20 cellular contexts compared by ENCODE assay signal in genomic region chr3:193827039-193827669, GRCh38.
DNase-seq lines count a peak whose midpoint lies in the region; ATAC-seq, FAIRE-seq and TF ChIP-seq lines count a peak whose summit lies in the region.
"Had no signal": no experiment of that assay in that cellular context is flagged by ENCODE, and none has a peak within 500 bp of the region (broad histone marks: within the 10 kb centered on the region; RNA-seq: fewer than 3 reads in every experiment).

No MANE protein-coding gene starts in this region.

- H3K4me2 ChIP-seq in K562 (ENCODE audit: insufficient read depth, low read length) (no peak overlapping the region), parathyroid adenoma (ENCODE audit: low read length) (peak overlapping the region; percentile 52)

- H3K27ac ChIP-seq in K562 (ENCODE audit: extremely low read depth, low read depth, low read length) (no peak overlapping the region), parathyroid adenoma (peak overlapping the region; percentile 96)
- H3K27ac ChIP-seq: gastroesophageal sphincter, prostate gland had no signal

- H3K4me1 ChIP-seq in K562 (replicated peaks in 1 of 2; ENCODE audit: control insufficient read depth in 2 of 2, insufficient read depth in 2 of 2, low read length in 2 of 2) (peaks cover 14 to 36% of the 10 kb centered on the region in 2 experiments), parathyroid adenoma (peaks cover 64% of the 10 kb centered on the region)
- H3K4me1 ChIP-seq: colonic mucosa, gastroesophageal sphincter had no signal

- no peaks in the 10 kb centered on the region for H3K79me2 ChIP-seq in K562 (ENCODE audit: control insufficient read depth, insufficient read depth, low read length)
- no peaks in the 10 kb centered on the region for H3K79me2 ChIP-seq in parathyroid adenoma

- TF ChIP-seq CTCF in K562 (IDR thresholded peaks at IDR 0.05 in 2 of 3, conservative IDR thresholded peaks at IDR 0.05 in 1 of 3; ENCODE audit: insufficient read depth in 2 of 3, low read depth in 1 of 3, low read length in 3 of 3), result no peak
- no peak for TF ChIP-seq CTCF in parathyroid adenoma (IDR thresholded peaks at IDR 0.05)

- BruUV-seq in K562 (replicated peaks; lab: Mats Ljungman, UMichigan), result no TSS peak

- intact Hi-C loops in K562 (cut with micrococcal nuclease), result no loop called here

- H3K4me3 ChIP-seq in K562, result no peak overlapping the region
- H3K4me3 ChIP-seq in parathyroid adenoma (ENCODE audit: low read depth, low read length), result no peak overlapping the region
- H3K4me3 ChIP-seq: colonic mucosa, gastroesophageal sphincter, prostate gland, transverse colon had no signal

- peak; percentile 63 for DNase-seq in NCI-H146 (lab: John Stamatoyannopoulos, UW)
- DNase-seq in NCI-H146 treated with DMSO at 0.1 percent for 48 hours (lab: John Stamatoyannopoulos, UW; ENCODE audit: unreplicated experiment), result no peak
- DNase-seq in NCI-H2107 treated with DMSO at 0.1 percent for 48 hours (lab: John Stamatoyannopoulos, UW; ENCODE audit: unreplicated experiment), result peak; percentile 78
- DNase-seq in K562 (ENCODE audit: extremely low read depth in 1 of 4, low spot score in 3 of 4), result no peak
- no peak for DNase-seq in HTR-8/SVneo (ENCODE audit: insufficient read length, low spot score)
- DNase-seq in middle frontal gyrus (ENCODE audit: extremely low spot score, low spot score), result no peak
- DNase-seq in NCI-H524 treated with DMSO at 0.1 percent for 48 hours (lab: John Stamatoyannopoulos, UW), result no peak
- DNase-seq: activated B cell treated with CpG ODN at 0.5 μM for 24 hours; CD4-positive, alpha-beta memory T cell; Karpas-422; naive B cell; NCI-H1694 treated with DMSO at 0.1 percent for 48 hours; T-helper 17 cell had no signal

- no peak for TF ChIP-seq EP300 in K562 (IDR thresholded peaks at IDR 0.05; ENCODE audit: low read length)

- no peak for ATAC-seq in K562
- ATAC-seq: stimulated activated memory B cell treated with anti-CD40 and anti-IgM and Interleukin-4, amounts not matched to agents 10 μg/mL and 1 μg/mL and 100 μg/mL, for 72 hours; T-helper 17 cell had no signal

- H3K9me1 ChIP-seq in K562 (ENCODE audit: control insufficient read depth, insufficient read depth, low read length), result no peaks in the 10 kb centered on the region

- no peak for TF ChIP-seq RAD21 in K562 (CRISPR knock-in tag; conservative IDR thresholded peaks at IDR 0.05 in 1 of 2, IDR thresholded peaks at IDR 0.05 in 1 of 2)

- H3K9ac ChIP-seq in K562 (ENCODE audit: insufficient read depth in 1 of 2, low read depth in 2 of 2, low read length in 2 of 2) (no peak overlapping the region), parathyroid adenoma (peak overlapping the region; percentile 2)

- 25% methylated on average over 7 of the region's 7 CpGs for WGBS in K562 (ENCODE audit: insufficient coverage, low coverage, missing lambda C conversion rate)

- CTCF ChIA-PET in K562 (lab: Yijun Ruan, JAX; ENCODE audit: low intra/inter-chr PET ratio), result no interaction called here

- POLR2A ChIA-PET in K562 (lab: Yijun Ruan, JAX), result interaction anchor here (0.7 to 3.3 kb wide), 6 partner anchors 8 to 27 kb away, joined by 4 to 15 read pairs (median 8); no protein-coding TSS in a partner anchor

- H3K36me3 ChIP-seq in K562 (ENCODE audit: control insufficient read depth, insufficient read depth, low read length) (no peaks in the 10 kb centered on the region), parathyroid adenoma (ENCODE audit: control insufficient read depth, insufficient read depth, low read length) (no peaks in the 10 kb centered on the region)
- H3K36me3 ChIP-seq: colonic mucosa, gastroesophageal sphincter, prostate gland, transverse colon had no signal

- no peak for TF ChIP-seq POLR2A in K562 (conservative IDR thresholded peaks at IDR 0.05)

- H3K9me3 ChIP-seq in K562 (replicated peaks; ENCODE audit: control insufficient read depth, insufficient read depth, low read depth, low read length) (no peaks in the 10 kb centered on the region), parathyroid adenoma (ENCODE audit: control insufficient read depth, low read length) (no peaks in the 10 kb centered on the region)
- H3K9me3 ChIP-seq: colonic mucosa, gastroesophageal sphincter, prostate gland had no signal

- FAIRE-seq in K562 (lab: Jason Lieb, UNC) (no peak), HTR-8/SVneo (lab: Jason Lieb, UNC) (no peak)
- FAIRE-seq: endothelial cell of umbilical vein had no signal

- no peaks in the 10 kb centered on the region for H3K27me3 ChIP-seq in K562 (ENCODE audit: control insufficient read depth in 2 of 2, insufficient read depth in 2 of 2, low read length in 2 of 2)
- H3K27me3 ChIP-seq in parathyroid adenoma (ENCODE audit: control insufficient read depth, insufficient read depth, low read length), result no peaks in the 10 kb centered on the region
- H3K27me3 ChIP-seq: colonic mucosa, gastroesophageal sphincter, transverse colon had no signal

- no peaks in the 10 kb centered on the region for H4K20me1 ChIP-seq in K562 (replicated peaks; ENCODE audit: control insufficient read depth, insufficient read depth, low read length)

- in situ Hi-C loops in K562 (cut with MboI), result no loop called here

- H2AFZ ChIP-seq in K562 (ENCODE audit: low read depth, low read length) (peak overlapping the region; percentile 84), parathyroid adenoma (peak overlapping the region; percentile 76)

TF ChIP-seq in K562, 482 proteins besides CTCF, POLR2A, EP300 and RAD21 (continues in another document):
- TF ChIP-seq CTBP1 (IDR thresholded peaks at IDR 0.05; ENCODE audit: borderline replicate concordance), result peak; percentile 25; the same call in 1 of the 2 replicates
- TF ChIP-seq MEIS2 (IDR thresholded peaks at IDR 0.05; ENCODE audit: partially characterized antibody), result peak; percentile 66
- no peak for TF ChIP-seq ZC3H8 (IDR thresholded peaks at IDR 0.05)
- no peak for TF ChIP-seq PBX2 (CRISPR knock-in tag; IDR thresholded peaks at IDR 0.05; ENCODE audit: low read depth)
- peak; percentile 51 for TF ChIP-seq PBX2 (tag; conservative IDR thresholded peaks at IDR 0.05; ENCODE audit: low read depth)
- 0 out of 4 replicates have a peak, but pooled peaks of 1 of the 2 experiments have one; percentile 34 for TF ChIP-seq RCOR1 (IDR thresholded peaks at IDR 0.05; ENCODE audit: borderline replicate concordance in 1 of 2, low read depth in 2 of 2, low read length in 2 of 2)
- no peak for TF ChIP-seq MYBL2 (IDR thresholded peaks at IDR 0.05; ENCODE audit: low read depth)
- no peak for TF ChIP-seq MYBL2 (CRISPR knock-in tag; IDR thresholded peaks at IDR 0.05; ENCODE audit: borderline replicate concordance)
- no peak for TF ChIP-seq ZNF175 (CRISPR knock-in tag; IDR thresholded peaks at IDR 0.05; ENCODE audit: low read depth)
- peak; percentile 91 for TF ChIP-seq NFIC (IDR thresholded peaks at IDR 0.05)
- no peak for TF ChIP-seq RUNX1 (IDR thresholded peaks at IDR 0.05; ENCODE audit: low read depth)
- TF ChIP-seq, protein P1, sequence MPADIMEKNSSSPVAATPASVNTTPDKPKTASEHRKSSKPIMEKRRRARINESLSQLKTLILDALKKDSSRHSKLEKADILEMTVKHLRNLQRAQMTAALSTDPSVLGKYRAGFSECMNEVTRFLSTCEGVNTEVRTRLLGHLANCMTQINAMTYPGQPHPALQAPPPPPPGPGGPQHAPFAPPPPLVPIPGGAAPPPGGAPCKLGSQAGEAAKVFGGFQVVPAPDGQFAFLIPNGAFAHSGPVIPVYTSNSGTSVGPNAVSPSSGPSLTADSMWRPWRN (IDR thresholded peaks at IDR 0.05; ENCODE audit: low read depth), result no peak
- no peak for TF ChIP-seq NFATC3 (IDR thresholded peaks at IDR 0.05)
- TF ChIP-seq, protein P2, sequence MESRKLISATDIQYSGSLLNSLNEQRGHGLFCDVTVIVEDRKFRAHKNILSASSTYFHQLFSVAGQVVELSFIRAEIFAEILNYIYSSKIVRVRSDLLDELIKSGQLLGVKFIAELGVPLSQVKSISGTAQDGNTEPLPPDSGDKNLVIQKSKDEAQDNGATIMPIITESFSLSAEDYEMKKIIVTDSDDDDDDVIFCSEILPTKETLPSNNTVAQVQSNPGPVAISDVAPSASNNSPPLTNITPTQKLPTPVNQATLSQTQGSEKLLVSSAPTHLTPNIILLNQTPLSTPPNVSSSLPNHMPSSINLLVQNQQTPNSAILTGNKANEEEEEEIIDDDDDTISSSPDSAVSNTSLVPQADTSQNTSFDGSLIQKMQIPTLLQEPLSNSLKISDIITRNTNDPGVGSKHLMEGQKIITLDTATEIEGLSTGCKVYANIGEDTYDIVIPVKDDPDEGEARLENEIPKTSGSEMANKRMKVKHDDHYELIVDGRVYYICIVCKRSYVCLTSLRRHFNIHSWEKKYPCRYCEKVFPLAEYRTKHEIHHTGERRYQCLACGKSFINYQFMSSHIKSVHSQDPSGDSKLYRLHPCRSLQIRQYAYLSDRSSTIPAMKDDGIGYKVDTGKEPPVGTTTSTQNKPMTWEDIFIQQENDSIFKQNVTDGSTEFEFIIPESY (CRISPR knock-in tag; IDR thresholded peaks at IDR 0.05), result no peak

Comparison
In these comparisons a context has a peak if more than half of its experiments do, and no peak if none do; other contexts are left out.
1. DNase-seq: peak in NCI-H146 (single experiment) and NCI-H2107 treated with DMSO at 0.1 percent for 48 hours (single experiment); none in NCI-H146 treated with DMSO at 0.1 percent for 48 hours (single experiment), K562 (0 of 4), HTR-8/SVneo (single experiment), middle frontal gyrus (single experiment) and NCI-H524 treated with DMSO at 0.1 percent for 48 hours (single experiment).